1 cellular context compared by ENCODE assay signal in the genomic region with DNA sequence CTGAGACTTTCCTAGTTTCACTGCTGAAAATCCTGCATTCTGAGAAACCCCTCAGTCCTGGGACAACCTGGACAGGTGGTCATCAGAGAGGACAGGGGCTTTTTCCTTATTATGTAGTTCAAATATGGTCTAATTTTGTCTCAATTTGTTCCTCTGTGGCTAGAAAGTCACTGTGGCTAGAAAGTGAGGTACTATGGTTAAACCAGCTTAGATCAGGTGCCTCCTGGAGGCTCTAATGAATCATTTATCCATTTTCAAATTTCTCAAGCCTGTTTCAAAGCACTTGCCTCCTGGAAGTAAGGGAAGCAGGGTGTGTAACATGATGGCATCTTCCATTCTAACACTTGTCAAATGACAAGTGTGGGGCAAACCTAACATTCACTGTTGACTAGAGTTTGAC.
TF ChIP-seq lines count a peak whose summit lies in the region.

No MANE protein-coding gene starts in this region.

TF ChIP-seq in H1, 55 proteins besides CTCF, POLR2A, EP300 and RAD21 (continued from another document):
- TF ChIP-seq, protein P1, sequence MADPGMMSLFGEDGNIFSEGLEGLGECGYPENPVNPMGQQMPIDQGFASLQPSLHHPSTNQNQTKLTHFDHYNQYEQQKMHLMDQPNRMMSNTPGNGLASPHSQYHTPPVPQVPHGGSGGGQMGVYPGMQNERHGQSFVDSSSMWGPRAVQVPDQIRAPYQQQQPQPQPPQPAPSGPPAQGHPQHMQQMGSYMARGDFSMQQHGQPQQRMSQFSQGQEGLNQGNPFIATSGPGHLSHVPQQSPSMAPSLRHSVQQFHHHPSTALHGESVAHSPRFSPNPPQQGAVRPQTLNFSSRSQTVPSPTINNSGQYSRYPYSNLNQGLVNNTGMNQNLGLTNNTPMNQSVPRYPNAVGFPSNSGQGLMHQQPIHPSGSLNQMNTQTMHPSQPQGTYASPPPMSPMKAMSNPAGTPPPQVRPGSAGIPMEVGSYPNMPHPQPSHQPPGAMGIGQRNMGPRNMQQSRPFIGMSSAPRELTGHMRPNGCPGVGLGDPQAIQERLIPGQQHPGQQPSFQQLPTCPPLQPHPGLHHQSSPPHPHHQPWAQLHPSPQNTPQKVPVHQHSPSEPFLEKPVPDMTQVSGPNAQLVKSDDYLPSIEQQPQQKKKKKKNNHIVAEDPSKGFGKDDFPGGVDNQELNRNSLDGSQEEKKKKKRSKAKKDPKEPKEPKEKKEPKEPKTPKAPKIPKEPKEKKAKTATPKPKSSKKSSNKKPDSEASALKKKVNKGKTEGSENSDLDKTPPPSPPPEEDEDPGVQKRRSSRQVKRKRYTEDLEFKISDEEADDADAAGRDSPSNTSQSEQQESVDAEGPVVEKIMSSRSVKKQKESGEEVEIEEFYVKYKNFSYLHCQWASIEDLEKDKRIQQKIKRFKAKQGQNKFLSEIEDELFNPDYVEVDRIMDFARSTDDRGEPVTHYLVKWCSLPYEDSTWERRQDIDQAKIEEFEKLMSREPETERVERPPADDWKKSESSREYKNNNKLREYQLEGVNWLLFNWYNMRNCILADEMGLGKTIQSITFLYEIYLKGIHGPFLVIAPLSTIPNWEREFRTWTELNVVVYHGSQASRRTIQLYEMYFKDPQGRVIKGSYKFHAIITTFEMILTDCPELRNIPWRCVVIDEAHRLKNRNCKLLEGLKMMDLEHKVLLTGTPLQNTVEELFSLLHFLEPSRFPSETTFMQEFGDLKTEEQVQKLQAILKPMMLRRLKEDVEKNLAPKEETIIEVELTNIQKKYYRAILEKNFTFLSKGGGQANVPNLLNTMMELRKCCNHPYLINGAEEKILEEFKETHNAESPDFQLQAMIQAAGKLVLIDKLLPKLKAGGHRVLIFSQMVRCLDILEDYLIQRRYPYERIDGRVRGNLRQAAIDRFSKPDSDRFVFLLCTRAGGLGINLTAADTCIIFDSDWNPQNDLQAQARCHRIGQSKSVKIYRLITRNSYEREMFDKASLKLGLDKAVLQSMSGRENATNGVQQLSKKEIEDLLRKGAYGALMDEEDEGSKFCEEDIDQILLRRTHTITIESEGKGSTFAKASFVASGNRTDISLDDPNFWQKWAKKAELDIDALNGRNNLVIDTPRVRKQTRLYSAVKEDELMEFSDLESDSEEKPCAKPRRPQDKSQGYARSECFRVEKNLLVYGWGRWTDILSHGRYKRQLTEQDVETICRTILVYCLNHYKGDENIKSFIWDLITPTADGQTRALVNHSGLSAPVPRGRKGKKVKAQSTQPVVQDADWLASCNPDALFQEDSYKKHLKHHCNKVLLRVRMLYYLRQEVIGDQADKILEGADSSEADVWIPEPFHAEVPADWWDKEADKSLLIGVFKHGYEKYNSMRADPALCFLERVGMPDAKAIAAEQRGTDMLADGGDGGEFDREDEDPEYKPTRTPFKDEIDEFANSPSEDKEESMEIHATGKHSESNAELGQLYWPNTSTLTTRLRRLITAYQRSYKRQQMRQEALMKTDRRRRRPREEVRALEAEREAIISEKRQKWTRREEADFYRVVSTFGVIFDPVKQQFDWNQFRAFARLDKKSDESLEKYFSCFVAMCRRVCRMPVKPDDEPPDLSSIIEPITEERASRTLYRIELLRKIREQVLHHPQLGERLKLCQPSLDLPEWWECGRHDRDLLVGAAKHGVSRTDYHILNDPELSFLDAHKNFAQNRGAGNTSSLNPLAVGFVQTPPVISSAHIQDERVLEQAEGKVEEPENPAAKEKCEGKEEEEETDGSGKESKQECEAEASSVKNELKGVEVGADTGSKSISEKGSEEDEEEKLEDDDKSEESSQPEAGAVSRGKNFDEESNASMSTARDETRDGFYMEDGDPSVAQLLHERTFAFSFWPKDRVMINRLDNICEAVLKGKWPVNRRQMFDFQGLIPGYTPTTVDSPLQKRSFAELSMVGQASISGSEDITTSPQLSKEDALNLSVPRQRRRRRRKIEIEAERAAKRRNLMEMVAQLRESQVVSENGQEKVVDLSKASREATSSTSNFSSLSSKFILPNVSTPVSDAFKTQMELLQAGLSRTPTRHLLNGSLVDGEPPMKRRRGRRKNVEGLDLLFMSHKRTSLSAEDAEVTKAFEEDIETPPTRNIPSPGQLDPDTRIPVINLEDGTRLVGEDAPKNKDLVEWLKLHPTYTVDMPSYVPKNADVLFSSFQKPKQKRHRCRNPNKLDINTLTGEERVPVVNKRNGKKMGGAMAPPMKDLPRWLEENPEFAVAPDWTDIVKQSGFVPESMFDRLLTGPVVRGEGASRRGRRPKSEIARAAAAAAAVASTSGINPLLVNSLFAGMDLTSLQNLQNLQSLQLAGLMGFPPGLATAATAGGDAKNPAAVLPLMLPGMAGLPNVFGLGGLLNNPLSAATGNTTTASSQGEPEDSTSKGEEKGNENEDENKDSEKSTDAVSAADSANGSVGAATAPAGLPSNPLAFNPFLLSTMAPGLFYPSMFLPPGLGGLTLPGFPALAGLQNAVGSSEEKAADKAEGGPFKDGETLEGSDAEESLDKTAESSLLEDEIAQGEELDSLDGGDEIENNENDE (IDR thresholded peaks at IDR 0.05; ENCODE audit: insufficient replicate concordance, low read length): no peak
- TF ChIP-seq, protein P2, sequence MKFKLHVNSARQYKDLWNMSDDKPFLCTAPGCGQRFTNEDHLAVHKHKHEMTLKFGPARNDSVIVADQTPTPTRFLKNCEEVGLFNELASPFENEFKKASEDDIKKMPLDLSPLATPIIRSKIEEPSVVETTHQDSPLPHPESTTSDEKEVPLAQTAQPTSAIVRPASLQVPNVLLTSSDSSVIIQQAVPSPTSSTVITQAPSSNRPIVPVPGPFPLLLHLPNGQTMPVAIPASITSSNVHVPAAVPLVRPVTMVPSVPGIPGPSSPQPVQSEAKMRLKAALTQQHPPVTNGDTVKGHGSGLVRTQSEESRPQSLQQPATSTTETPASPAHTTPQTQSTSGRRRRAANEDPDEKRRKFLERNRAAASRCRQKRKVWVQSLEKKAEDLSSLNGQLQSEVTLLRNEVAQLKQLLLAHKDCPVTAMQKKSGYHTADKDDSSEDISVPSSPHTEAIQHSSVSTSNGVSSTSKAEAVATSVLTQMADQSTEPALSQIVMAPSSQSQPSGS (IDR thresholded peaks at IDR 0.05; ENCODE audit: low read length): no peak
